28 cellular contexts compared by ENCODE assay signal in the genomic region with DNA sequence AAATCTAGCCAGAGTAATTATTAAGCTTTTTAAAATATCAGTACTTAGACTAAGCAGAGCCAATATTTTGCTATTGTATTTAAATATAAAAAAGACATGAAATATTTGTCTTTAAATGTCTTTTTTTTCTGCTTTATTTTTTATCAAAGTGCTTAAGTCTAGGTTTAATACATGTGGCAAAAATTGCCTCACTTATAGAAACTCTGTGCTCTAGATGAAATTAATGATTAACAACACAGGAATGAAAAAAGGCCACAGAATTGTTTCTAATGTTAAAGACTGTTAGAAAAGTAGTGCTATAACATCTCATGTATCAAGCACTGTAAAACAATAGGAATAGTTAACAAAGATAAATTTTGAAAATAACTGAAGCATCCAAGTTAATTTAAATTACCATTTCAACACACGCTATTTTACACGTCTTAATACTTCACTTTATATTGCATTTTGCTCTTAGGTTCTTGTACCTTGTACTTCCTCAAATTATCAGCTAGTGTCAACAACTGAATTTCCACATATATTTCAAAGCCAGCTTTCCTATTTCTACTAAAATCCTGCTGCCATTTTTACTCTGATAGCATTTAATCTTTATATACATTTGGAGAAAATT.
"Had no signal": no experiment of that assay in that cellular context is flagged by ENCODE, and none has a peak within 500 bp of the region (broad histone marks: within the 10 kb centered on the region; RNA-seq: fewer than 3 reads in every experiment).

No MANE protein-coding gene starts in this region.

- H3K9me3 ChIP-seq: gastrocnemius medialis had no signal

- H3K27me3 ChIP-seq: brain microvascular endothelial cell, dorsolateral prefrontal cortex, gastrocnemius medialis had no signal

- H3K27ac ChIP-seq: brain microvascular endothelial cell, coronary artery, dorsolateral prefrontal cortex, gastrocnemius medialis, WERI-Rb-1 had no signal

- H3K36me3 ChIP-seq: brain microvascular endothelial cell, gastrocnemius medialis, WERI-Rb-1 had no signal

- H3K4me1 ChIP-seq: gastrocnemius medialis had no signal

- H3K4me3 ChIP-seq: coronary artery, dorsolateral prefrontal cortex, gastrocnemius medialis had no signal

- DNase-seq: activated B cell treated with CpG ODN at 0.5 μM for 24 hours; activated CD4-positive, alpha-beta T cell treated with anti-CD3 and anti-CD28 coated beads for 48 hours; activated CD4-positive, alpha-beta T cell treated with anti-CD3 and anti-CD28 coated beads, Interleukin-2, amount 50 U/mL, for 1 hour; activated CD4-positive, alpha-beta T cell treated with anti-CD3 and anti-CD28 coated beads, Interleukin-2, amount 50 U/mL, for 48 hours; activated CD8-positive, alpha-beta memory T cell treated with anti-CD3 and anti-CD28 coated beads for 24 hours; activated CD8-positive, alpha-beta T cell treated with anti-CD3 and anti-CD28 coated beads for 36 hours; activated effector memory CD4-positive, alpha-beta T cell treated with Interleukin-2 at 50 U/mL for 16 hours; activated gamma-delta T cell treated with Interleukin-2 at 50 U/mL for 16 hours; activated naive CD4-positive, alpha-beta T cell treated with anti-CD3 and anti-CD28 coated beads, Interleukin-2, amount 50 U/mL, for 16 hours; activated naive CD4-positive, alpha-beta T cell treated with Interleukin-2 at 50 U/mL for 16 hours; activated T-cell treated with anti-CD3 and anti-CD28 coated beads, Interleukin-2, amount 50 U/mL, for 4 hours; amniotic stem cell; anterior cingulate cortex; brain microvascular endothelial cell; dorsolateral prefrontal cortex; effector memory CD4-positive, alpha-beta T cell; endodermal cell; foreskin fibroblast; gastrocnemius medialis; glutamatergic neuron; T-helper 1 cell; T-helper 17 cell; T1000; WERI-Rb-1 had no signal

- ATAC-seq: activated CD4-positive, CD25-positive, alpha-beta regulatory T cell treated with anti-CD3 and anti-CD28 coated beads, Interleukin-2, amount 50 U/mL, for 24 hours; activated CD8-positive, alpha-beta T cell treated with anti-CD3 and anti-CD28 coated beads for 36 hours; activated T-cell treated with anti-CD3 and anti-CD28 coated beads, Interleukin-2, amount 50 U/mL, for 4 hours; activated T-helper 17 cell treated with anti-CD3 and anti-CD28 coated beads, Interleukin-2, amount 50 U/mL, for 72 hours; esophagus mucosa; gastrocnemius medialis; T-helper 17 cell had no signal
